Comparison of ENCODE assay signal across 8 cellular contexts in the genomic region with DNA sequence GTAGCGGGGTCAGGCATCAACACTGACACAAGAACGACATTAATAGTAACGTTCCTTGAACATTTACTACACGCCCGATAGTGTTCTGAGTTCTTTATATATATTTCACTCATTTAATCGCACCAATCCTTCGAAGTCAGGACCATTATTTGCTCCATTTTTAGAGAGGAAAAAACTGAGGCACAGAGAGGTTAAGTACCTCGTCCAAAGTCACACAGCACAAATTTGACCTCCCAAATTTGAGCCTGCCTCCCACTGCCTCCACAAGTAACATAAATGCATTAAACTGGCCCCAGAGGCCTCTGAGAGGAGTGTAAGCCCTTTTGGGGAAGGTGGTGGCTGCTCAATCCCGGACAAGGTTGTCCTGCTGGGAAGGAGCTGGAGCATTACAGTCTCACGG. TPM values are rescaled to one million over a fixed set of nuclear protein-coding genes. Genes with fewer than 3 reads are reported as not detected.
DNase-seq lines count a peak whose midpoint lies in the region; ATAC-seq and TF ChIP-seq lines count a peak whose summit lies in the region.

No MANE protein-coding gene starts in this region.

- peak overlapping the region; percentile 81 for H3K4me3 Mint-ChIP-seq in neural progenitor cell

- H3F3A ChIP-seq in neural progenitor cell (ENCODE audit: low read depth): peaks cover 33% of the 10 kb centered on the region

- H3K27me3 ChIP-seq in BLaER1 (no peaks in the 10 kb centered on the region), KMS-11 (ENCODE audit: insufficient read depth, low read depth) (no peaks in the 10 kb centered on the region), duodenal mucosa (ENCODE audit: control insufficient read depth in 1 of 2, insufficient read depth in 2 of 2, low read length in 2 of 2) (no peaks in the 10 kb centered on the region), neural progenitor cell (peaks cover 40% of the 10 kb centered on the region)

- H3K9ac ChIP-seq in BLaER1 (no peak overlapping the region), KMS-11 (no peak overlapping the region), duodenal mucosa (ENCODE audit: low read depth in 1 of 2, low read length in 2 of 2) (no peak overlapping the region), neural progenitor cell (no peak overlapping the region)

- H3K79me2 ChIP-seq in KMS-11 (ENCODE audit: insufficient read depth, low read depth) (peaks cover 8% of the 10 kb centered on the region), neural progenitor cell (ENCODE audit: low read depth) (no peaks in the 10 kb centered on the region)

- peak overlapping the region; percentile 61 for H3K4me3 ChIP-seq in BLaER1
- H3K4me3 ChIP-seq in KMS-11 (IDR thresholded peaks at IDR 0.05; ENCODE audit: insufficient read depth, low read depth, low read length): no peak overlapping the region
- peak overlapping the region; percentile 60 to 78 for H3K4me3 ChIP-seq in duodenal mucosa (ENCODE audit: low read depth in 1 of 2, low read length in 2 of 2)
- peak overlapping the region; percentile 46 for H3K4me3 ChIP-seq in neural progenitor cell

- no peaks in the 10 kb centered on the region for H3K9me3 ChIP-seq in BLaER1
- no peaks in the 10 kb centered on the region for H3K9me3 ChIP-seq in duodenal mucosa (ENCODE audit: control insufficient read depth in 1 of 2, low read length in 2 of 2)
- H3K9me3 ChIP-seq in neural progenitor cell (ENCODE audit: low read depth): no peaks in the 10 kb centered on the region

- H3K4me1 ChIP-seq in BLaER1 (peaks cover 58% of the 10 kb centered on the region), KMS-11 (ENCODE audit: low read depth, poor library complexity, severe bottlenecking) (peaks cover 43% of the 10 kb centered on the region), duodenal mucosa (ENCODE audit: control insufficient read depth in 1 of 2, insufficient read depth in 2 of 2, low read length in 2 of 2) (peaks cover 53 to 80% of the 10 kb centered on the region in 2 donors), neural progenitor cell (peaks cover 19% of the 10 kb centered on the region)

- peaks cover 54% of the 10 kb centered on the region for H3K4me1 Mint-ChIP-seq in neural progenitor cell

- no peak overlapping the region for H3K27ac Mint-ChIP-seq in neural progenitor cell

- no peak overlapping the region for H3K27ac ChIP-seq in BLaER1
- no peak overlapping the region for H3K27ac ChIP-seq in KMS-11
- H3K27ac ChIP-seq in duodenal mucosa (ENCODE audit: low read depth, low read length): no peak overlapping the region
- no peak overlapping the region for H3K27ac ChIP-seq in neural progenitor cell

- H3K4me2 ChIP-seq in BLaER1 (peak overlapping the region; percentile 96), KMS-11 (peak overlapping the region; percentile 17; the same call in 1 of the 2 replicates), neural progenitor cell (peak overlapping the region; percentile 75)

- no peaks in the 10 kb centered on the region for H3K9me3 Mint-ChIP-seq in neural progenitor cell

- DNase-seq in neural progenitor cell (ENCODE audit: low spot score) (no peak), NCI-H146 (lab: John Stamatoyannopoulos, UW) (no peak), OCI-M2 (lab: John Stamatoyannopoulos, UW; ENCODE audit: unreplicated experiment) (no peak), DMS53 treated with DMSO at 0.1 percent for 48 hours (lab: John Stamatoyannopoulos, UW; ENCODE audit: unreplicated experiment) (no peak)

- ATAC-seq in GM21717 (IDR thresholded peaks at IDR 0.05; ENCODE audit: unreplicated experiment): no peak

- no peaks in the 10 kb centered on the region for H3K36me3 Mint-ChIP-seq in neural progenitor cell

- H3K27me3 Mint-ChIP-seq in neural progenitor cell (ENCODE audit: insufficient read depth, low read depth): peaks cover 19% of the 10 kb centered on the region

- H3K36me3 ChIP-seq in BLaER1 (peaks cover 14% of the 10 kb centered on the region), KMS-11 (ENCODE audit: insufficient read depth) (no peaks in the 10 kb centered on the region), duodenal mucosa (ENCODE audit: control insufficient read depth in 1 of 2, insufficient read depth in 2 of 2, low read length in 2 of 2) (peaks cover 0 to 6% of the 10 kb centered on the region in 2 donors), neural progenitor cell (no peaks in the 10 kb centered on the region)

- TF ChIP-seq CTCF in KMS-11 (conservative IDR thresholded peaks at IDR 0.05; ENCODE audit: low read depth, low read length) (no peak), neural progenitor cell (IDR thresholded peaks at IDR 0.05) (no peak)

- H2AFZ ChIP-seq in KMS-11 (ENCODE audit: low read depth) (no peak overlapping the region), neural progenitor cell (replicated peaks) (peak overlapping the region; percentile 48)

- H4K20me1 ChIP-seq in BLaER1 (no peaks in the 10 kb centered on the region), KMS-11 (ENCODE audit: insufficient read depth) (no peaks in the 10 kb centered on the region), neural progenitor cell (ENCODE audit: low read depth) (no peaks in the 10 kb centered on the region)

RNA-seq across cellular contexts. Expression of a gene that starts 5.8 kb away (rescaled TPM):
- total RNA-seq in neural progenitor cell (ENCODE audit: low replicate concordance): 3.2 and 19.0 TPM in 2 replicates

RNA-seq across cellular contexts. Expression of a gene that starts 12.1 kb away (rescaled TPM):
- total RNA-seq in neural progenitor cell (ENCODE audit: low replicate concordance): 96.5 and 116 TPM in 2 replicates

RNA-seq across cellular contexts. Expression of a gene that starts 20.7 kb away (rescaled TPM):
- total RNA-seq in neural progenitor cell (ENCODE audit: low replicate concordance): not detected in 2 replicates

RNA-seq across cellular contexts. Expression of a gene that starts 36.9 kb away (rescaled TPM):
- total RNA-seq in neural progenitor cell (ENCODE audit: low replicate concordance): not detected in 2 replicates

RNA-seq across cellular contexts. Expression of a gene that starts 45.8 kb away (rescaled TPM):
- 2.0 TPM in 1 of 2 replicates, not detected in the other for total RNA-seq in neural progenitor cell (ENCODE audit: low replicate concordance)

Comparison
In these comparisons a context has a peak if more than half of its experiments do, and no peak if none do; other contexts are left out.
1. H3K4me2 ChIP-seq: peak in every context shown above with its lines; median percentile 96 in BLaER1; 75 in neural progenitor cell; 17 in KMS-11.